9 cellular contexts compared by ENCODE assay signal in the genomic region with DNA sequence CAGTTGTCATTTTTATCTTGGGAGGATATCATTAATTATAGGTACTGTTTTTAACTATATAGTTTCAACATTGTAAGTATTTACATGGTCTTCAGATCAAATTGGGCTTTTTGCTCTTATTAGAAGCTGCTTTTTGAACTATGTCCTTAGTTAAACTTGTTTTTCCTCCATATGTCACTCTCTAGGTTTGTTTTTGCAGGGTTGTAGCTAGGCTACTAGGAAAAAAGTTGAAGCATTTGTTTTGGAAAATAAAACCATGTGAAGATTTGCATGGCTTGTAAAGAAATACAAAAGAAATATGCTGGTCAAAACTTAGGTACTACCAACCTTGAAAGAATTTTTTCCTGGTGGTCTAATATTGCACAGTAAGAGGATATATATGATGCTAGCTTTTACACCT. TPM values are rescaled to one million over a fixed set of nuclear protein-coding genes. Genes with fewer than 3 reads are reported as not detected.
DNase-seq lines count a peak whose midpoint lies in the region; ATAC-seq, FAIRE-seq and TF ChIP-seq lines count a peak whose summit lies in the region.
"Had no signal": no experiment of that assay in that cellular context is flagged by ENCODE, and none has a peak within 500 bp of the region (broad histone marks: within the 10 kb centered on the region; RNA-seq: fewer than 3 reads in every experiment).

No MANE protein-coding gene starts in this region.

- peak overlapping the region; percentile 28 to 62 for H3K4me3 Mint-ChIP-seq in H9

- H3T11ph ChIP-seq in H9 (ENCODE audit: low read length) = no peak overlapping the region

- H2BK20ac ChIP-seq in H9 (ENCODE audit: low read depth, low read length, poor library complexity, severe bottlenecking) = no peak overlapping the region

- no peak overlapping the region for H3K18ac ChIP-seq in H9 (ENCODE audit: insufficient read length, low read depth, low read length)

- dilution Hi-C loops in endothelial cell of umbilical vein (cut with MboI; ENCODE audit: extremely low pct_ligation_motif_present, low sequenced_read_pairs) = no loop called here

- no peak overlapping the region for H4K5ac ChIP-seq in H9 (ENCODE audit: insufficient read length, low read depth, low read length)

- H3K4ac ChIP-seq in H9 (ENCODE audit: low read depth, low read length) = no peak overlapping the region

- H2BK5ac ChIP-seq in H9 (ENCODE audit: insufficient read length, low read length) = no peak overlapping the region

- no peak overlapping the region for H2BK12ac ChIP-seq in H9 (ENCODE audit: insufficient read length, low read depth, low read length)

- H3K14ac ChIP-seq in H9 (ENCODE audit: insufficient read depth, low read length) = no peak overlapping the region

- ATAC-seq in mucosa of descending colon = no peak

- CTCF ChIA-PET in endothelial cell of umbilical vein (lab: Charles Lee) = interaction anchor here (1.1 to 2.4 kb wide), 3 partner anchors 12 to 189 kb away, joined by 3 to 13 read pairs (median 3); no protein-coding TSS in a partner anchor

- H3K27me3 Mint-ChIP-seq in H9 (ENCODE audit: low read depth) = no peaks in the 10 kb centered on the region

- peaks cover 14 to 22% of the 10 kb centered on the region in 2 experiments for H3K4me1 Mint-ChIP-seq in H9

- no peak overlapping the region for H2BK120ac ChIP-seq in H9 (ENCODE audit: low read depth, low read length, poor library complexity, severe bottlenecking)

- no peak overlapping the region for H3K4me2 ChIP-seq in H9 (ENCODE audit: insufficient read depth, insufficient read length, low read length)
- H3K4me2 ChIP-seq in OCI-LY1 (ENCODE audit: low read length) = peak overlapping the region; percentile 71
- peak overlapping the region; percentile 98 for H3K4me2 ChIP-seq in endothelial cell of umbilical vein (ENCODE audit: insufficient read depth, low read length)

- POLR2A ChIA-PET in endothelial cell of umbilical vein (lab: Charles Lee) = no interaction called here

- H3K9ac ChIP-seq in H9 (ENCODE audit: extremely low read depth, insufficient read length, low read length) (no peak overlapping the region), OCI-LY1 (ENCODE audit: low read length) (peak overlapping the region; percentile 48; the same call in 1 of the 2 replicates), endothelial cell of umbilical vein (replicated peaks; ENCODE audit: extremely low read depth, insufficient read depth, low read length) (peak overlapping the region; percentile 96)

- H3K79me2 ChIP-seq in H9 (ENCODE audit: insufficient read depth, low read length) (peaks cover 11% of the 10 kb centered on the region; the same call in 1 of the 2 replicates), OCI-LY1 (ENCODE audit: insufficient read depth, low read length) (peaks cover 59% of the 10 kb centered on the region), endothelial cell of umbilical vein (ENCODE audit: control insufficient read depth, insufficient read depth, low read length) (peaks cover 67% of the 10 kb centered on the region)

- H3K27me3 ChIP-seq in H9 (ENCODE audit: insufficient read depth, low read length) (no peaks in the 10 kb centered on the region), OCI-LY1 (ENCODE audit: insufficient read depth, low read length) (no peaks in the 10 kb centered on the region), endothelial cell of umbilical vein (ENCODE audit: control insufficient read depth in 2 of 2, insufficient read depth in 2 of 2, low read length in 2 of 2) (no peaks in the 10 kb centered on the region), SJCRH30 (no peaks in the 10 kb centered on the region)

- H3K9me2 ChIP-seq in OCI-LY1 (ENCODE audit: low read depth, low read length) = no peaks in the 10 kb centered on the region

- H4K91ac ChIP-seq in H9 (ENCODE audit: insufficient read length, low read depth, low read length) = no peak overlapping the region

- H3K36me3 ChIP-seq in OCI-LY1 (ENCODE audit: insufficient read depth, low read length) = peaks cover 43% of the 10 kb centered on the region
- H3K36me3 ChIP-seq in endothelial cell of umbilical vein (ENCODE audit: control insufficient read depth in 2 of 2, extremely low read depth in 1 of 2, insufficient read depth in 2 of 2, low read length in 2 of 2) = no peaks in the 10 kb centered on the region
- H3K36me3 ChIP-seq in SJCRH30 = peaks cover 46% of the 10 kb centered on the region
- peaks cover 4% of the 10 kb centered on the region for H3K36me3 ChIP-seq in mucosa of descending colon (ENCODE audit: low read depth)

- no peaks in the 10 kb centered on the region for H3K79me1 ChIP-seq in H9 (ENCODE audit: insufficient read depth, low read depth, low read length, poor library complexity, severe bottlenecking)

- no peaks in the 10 kb centered on the region for H3K4me1 ChIP-seq in H9 (ENCODE audit: insufficient read depth, low read length)
- peaks cover 23% of the 10 kb centered on the region for H3K4me1 ChIP-seq in OCI-LY1 (ENCODE audit: insufficient read depth, low read length, severe bottlenecking)
- H3K4me1 ChIP-seq in endothelial cell of umbilical vein (ENCODE audit: control insufficient read depth, extremely low read depth, insufficient read depth, low read length) = peaks cover 22% of the 10 kb centered on the region
- H3K4me1 ChIP-seq in SJCRH30 = peaks cover 15% of the 10 kb centered on the region
- H3K4me1 ChIP-seq in mucosa of descending colon (ENCODE audit: low read depth) = peaks cover 21% of the 10 kb centered on the region

- H3K27ac ChIP-seq in H9 (ENCODE audit: insufficient read length, low read depth, low read length) (no peak overlapping the region), OCI-LY1 (ENCODE audit: low read depth, low read length, poor library complexity, severe bottlenecking) (no peak overlapping the region), endothelial cell of umbilical vein (ENCODE audit: insufficient read depth, low read depth, low read length) (no peak overlapping the region), SJCRH30 (no peak overlapping the region)

- no peak overlapping the region for H2BK15ac ChIP-seq in H9 (ENCODE audit: low read depth, low read length)

- H3K9me3 Mint-ChIP-seq in H9 = peaks cover 7 to 12% of the 10 kb centered on the region in 2 experiments; a peak in 4 of 5 replicates

- H3K9me3 ChIP-seq in H9 (ENCODE audit: control insufficient read depth, low read depth, low read length) (no peaks in the 10 kb centered on the region), OCI-LY1 (ENCODE audit: low read length) (peaks cover 6% of the 10 kb centered on the region; the same call in 1 of the 2 replicates), endothelial cell of umbilical vein (replicated peaks; ENCODE audit: control insufficient read depth, insufficient read depth, low read length) (no peaks in the 10 kb centered on the region), SJCRH30 (replicated peaks) (no peaks in the 10 kb centered on the region; the same call in 1 of the 2 replicates), mucosa of descending colon (peaks cover 3% of the 10 kb centered on the region)

- intact Hi-C loops in endothelial cell of umbilical vein (cut with micrococcal nuclease) = no loop called here
- intact Hi-C loops in mucosa of descending colon (cut with DNase I, micrococcal nuclease) = no loop called here

- H3K4me3 ChIP-seq in OCI-LY1 (ENCODE audit: low read depth, low read length, poor library complexity, severe bottlenecking) = peak overlapping the region; percentile 99
- H3K4me3 ChIP-seq in endothelial cell of umbilical vein (replicated peaks in 1 of 3; ENCODE audit: insufficient read depth in 1 of 3, low read depth in 1 of 3, low read length in 3 of 3) = no peak overlapping the region
- no peak overlapping the region for H3K4me3 ChIP-seq in SJCRH30
- no peak overlapping the region for H3K4me3 ChIP-seq in mucosa of descending colon

- no peaks in the 10 kb centered on the region; the same call in 1 of the 2 replicates for H3F3A ChIP-seq in OCI-LY1 (ENCODE audit: insufficient read depth, low read length)

- H4K20me1 ChIP-seq in H9 (ENCODE audit: control insufficient read depth, insufficient read depth, insufficient read length) (no peaks in the 10 kb centered on the region), OCI-LY1 (ENCODE audit: insufficient read depth, low read length) (no peaks in the 10 kb centered on the region), endothelial cell of umbilical vein (replicated peaks; ENCODE audit: control insufficient read depth, extremely low read depth, insufficient read depth, low read length) (no peaks in the 10 kb centered on the region)

- no peak overlapping the region for H3K23ac ChIP-seq in H9 (ENCODE audit: insufficient read length, low read depth, low read length)

- TF ChIP-seq POLR2A in endothelial cell of umbilical vein (IDR thresholded peaks at IDR 0.05; ENCODE audit: low read depth, low read length) = no peak

- TF ChIP-seq CTCF in H9 (conservative IDR thresholded peaks at IDR 0.05) (no peak), OCI-LY1 (IDR thresholded peaks at IDR 0.05; ENCODE audit: low read length) (no peak), endothelial cell of umbilical vein (IDR thresholded peaks at IDR 0.05; ENCODE audit: extremely low read depth in 1 of 2, insufficient read depth in 1 of 2, low read depth in 1 of 2, low read length in 2 of 2) (no peak), mucosa of descending colon (IDR thresholded peaks at IDR 0.05) (no peak)

- no peak for FAIRE-seq in endothelial cell of umbilical vein (lab: Jason Lieb, UNC)
- FAIRE-seq: HTR-8/SVneo had no signal

- peaks cover 4% of the 10 kb centered on the region for H3K23me2 ChIP-seq in H9 (ENCODE audit: insufficient read length, low read depth, low read length, poor library complexity, severe bottlenecking)

- no peak overlapping the region for H3K56ac ChIP-seq in H9 (ENCODE audit: insufficient read length, low read depth, low read length)

- no peak for DNase-seq in H9
- peak; percentile 46 for DNase-seq in endothelial cell of umbilical vein (ENCODE audit: low read depth, low spot score)
- DNase-seq in renal cortical epithelial cell (ENCODE audit: low read depth) = peak; percentile 37
- no peak for DNase-seq in SJCRH30
- DNase-seq in mucosa of descending colon = no peak
- DNase-seq in middle frontal gyrus (ENCODE audit: extremely low spot score, low spot score) = no peak
- DNase-seq in NCI-H2107 (lab: John Stamatoyannopoulos, UW) = no peak

- no peak overlapping the region for H2AK5ac ChIP-seq in H9 (ENCODE audit: insufficient read length, low read length)

- no peak overlapping the region for H2AFZ ChIP-seq in H9 (ENCODE audit: low read length)
- H2AFZ ChIP-seq in OCI-LY1 (ENCODE audit: low read length) = no peak overlapping the region
- H2AFZ ChIP-seq in endothelial cell of umbilical vein (ENCODE audit: low read depth, low read length) = no peak overlapping the region

- no peak overlapping the region for H4K8ac ChIP-seq in H9 (replicated peaks; ENCODE audit: insufficient read length, low read depth, low read length)

- no TSS peak for BruUV-seq in endothelial cell of umbilical vein (replicated peaks; lab: Mats Ljungman, UMichigan)

- peaks cover 37 to 56% (median 50%) of the 10 kb centered on the region in 3 experiments for H3K36me3 Mint-ChIP-seq in H9 (ENCODE audit: insufficient read depth in 1 of 3, low read depth in 3 of 3)

- H3K27ac Mint-ChIP-seq in H9 = peak overlapping the region in 2 of 3 experiments; percentile 61 to 76; a peak in 2 of 7 replicates

- no peaks in the 10 kb centered on the region for H3K9me1 ChIP-seq in endothelial cell of umbilical vein (replicated peaks; ENCODE audit: control insufficient read depth, extremely low read depth, insufficient read depth, low read length)

RNA-seq across cellular contexts. Expression of a gene that starts 3.4 kb away (rescaled TPM):
- total RNA-seq in H9 (2021) (61.9 and 63.8 TPM in 2 replicates), endothelial cell of umbilical vein (26.7 and 28.9 TPM in 2 replicates), renal cortical epithelial cell (11.1 and 41.8 TPM in 2 replicates), mucosa of descending colon (10 to 100 TPM; 28.9 to 46.4 (median 43.3) TPM)
- polyA plus RNA-seq in endothelial cell of umbilical vein = 10.8 and 12.2 TPM in 2 replicates
- 7.6 and 8.2 TPM in 2 replicates for polyA plus RNA-seq in endothelial cell of umbilical vein (2011; cell fraction: cytosol; rRNA removed)
- 38.1 and 44.3 TPM in 2 replicates for polyA plus RNA-seq in endothelial cell of umbilical vein (2011; cell fraction: nucleus; rRNA removed)
- 7.7 and 9.0 TPM in 2 replicates for polyA plus RNA-seq in endothelial cell of umbilical vein (2012)
- 76.5 and 76.8 TPM in 2 replicates for polyA minus RNA-seq in endothelial cell of umbilical vein
- polyA minus RNA-seq in endothelial cell of umbilical vein (2011; cell fraction: cytosol; rRNA and poly(A)+ RNA removed) = 33.9 TPM
- polyA minus RNA-seq in endothelial cell of umbilical vein (2011; cell fraction: nucleus; rRNA and poly(A)+ RNA removed) = 153 and 244 TPM in 2 replicates
- 59.6 and 64.9 TPM in 2 replicates for total RNA-seq in SJCRH30 (2014; rRNA removed; shearing (Covaris generic))

Comparison
In these comparisons a context has a peak if more than half of its experiments do, and no peak if none do; other contexts are left out.
1. DNase-seq: peak in endothelial cell of umbilical vein (single experiment) and renal cortical epithelial cell (single experiment); none in H9 (single experiment), SJCRH30 (0 of 2), mucosa of descending colon (0 of 3), middle frontal gyrus (single experiment) and NCI-H2107 (single experiment).